Comparison of ENCODE assay signal across 21 cellular contexts in genomic region chr17:9132291-9132690, GRCh38.
DNase-seq lines count a peak whose midpoint lies in the region; ATAC-seq and TF ChIP-seq lines count a peak whose summit lies in the region.
"Had no signal": no experiment of that assay in that cellular context is flagged by ENCODE, and none has a peak within 500 bp of the region (broad histone marks: within the 10 kb centered on the region; RNA-seq: fewer than 3 reads in every experiment).

No MANE protein-coding gene starts in this region.

- no peaks in the 10 kb centered on the region for H3K9me3 ChIP-seq in HEK293 (ENCODE audit: control insufficient read depth, insufficient read depth, low read depth, low read length)
- H3K9me3 ChIP-seq: BLaER1 treated with 17β-estradiol and CSF1 and Interleukin-3, amounts not matched to agents 10 nM and 100 nM had no signal

- H3K4me3 Mint-ChIP-seq in WTC11 (no peak overlapping the region), nephron progenitor cell (no peak overlapping the region)
- H3K4me3 Mint-ChIP-seq: B cell; CD14-positive monocyte; CD4-positive, alpha-beta T cell; CD8-positive, alpha-beta memory T cell; GM23338; H9; HFFc6 had no signal

- in situ Hi-C loops in GM13977 (cut with MboI; ENCODE audit: low pct_unique_long_range_greater_than_20kb, low sequenced_read_pairs, unreplicated experiment): no loop called here

- no peak for TF ChIP-seq CTCF in HEK293 (tag by site-specific recombination; IDR thresholded peaks at IDR 0.05)
- TF ChIP-seq CTCF in WTC11 (IDR thresholded peaks at IDR 0.05): no peak
- TF ChIP-seq CTCF in nephron progenitor cell (IDR thresholded peaks at IDR 0.05): no peak
- TF ChIP-seq CTCF in GM13977 (IDR thresholded peaks at IDR 0.05; ENCODE audit: extremely low read depth, insufficient read depth, missing control alignments): no peak

- POLR2A ChIA-PET in HEK293 (lab: Yijun Ruan, JAX): no interaction called here
- POLR2A ChIA-PET in WTC11 (lab: Charles Lee): no interaction called here

- no peaks in the 10 kb centered on the region for H3K36me3 Mint-ChIP-seq in WTC11
- H3K36me3 Mint-ChIP-seq in nephron progenitor cell (ENCODE audit: low read depth): no peaks in the 10 kb centered on the region
- H3K36me3 Mint-ChIP-seq: CD14-positive monocyte; CD8-positive, alpha-beta memory T cell had no signal

- no peak for ATAC-seq in WTC11
- ATAC-seq: GM12878, GM23338, HCT116 had no signal

- H3K4me3 ChIP-seq in HEK293 (ENCODE audit: low read depth, low read length): no peak overlapping the region
- H3K4me3 ChIP-seq: BLaER1 treated with 17β-estradiol and CSF1 and Interleukin-3, amounts not matched to agents 10 nM and 100 nM; GM12878; GM23338 had no signal

- H3K27ac Mint-ChIP-seq in WTC11: peak overlapping the region; percentile 6; the same call in 1 of the 2 replicates
- H3K27ac Mint-ChIP-seq in nephron progenitor cell: peak overlapping the region; percentile 2
- H3K27ac Mint-ChIP-seq: B cell; CD14-positive monocyte; CD4-positive, alpha-beta T cell; GM23338; H9; HFFc6 had no signal

- DNase-seq in WTC11 (ENCODE audit: low spot score) (no peak), nephron progenitor cell (no peak), GM13977 (ENCODE audit: low spot score) (no peak), NCI-H524 treated with DMSO at 0.1 percent for 48 hours (lab: John Stamatoyannopoulos, UW) (no peak)
- no peak for DNase-seq in stimulated activated CD4-positive, alpha-beta T cell treated with anti-CD3 and anti-CD28 coated beads, Interleukin-4, amount 100 ng/mL, for 24 hours
- DNase-seq: CD4-positive, alpha-beta T cell; CD8-positive, alpha-beta memory T cell; DMS 273 treated with DMSO at 0.1 percent for 48 hours; DMS79; EL; GDM1; H9; HFFc6 had no signal

- H3K4me1 ChIP-seq in HEK293 (ENCODE audit: control insufficient read depth, insufficient read depth, low read length): peaks cover 5% of the 10 kb centered on the region; the same call in 1 of the 2 replicates
- H3K4me1 ChIP-seq: BLaER1 treated with 17β-estradiol and CSF1 and Interleukin-3, amounts not matched to agents 10 nM and 100 nM had no signal

- no peak overlapping the region for H3K27ac ChIP-seq in HEK293 (ENCODE audit: extremely low read depth, low read depth, low read length)
- H3K27ac ChIP-seq: 22Rv1; BLaER1 treated with 17β-estradiol and CSF1 and Interleukin-3, amounts not matched to agents 10 nM and 100 nM had no signal

- CTCF ChIA-PET in HEK293 (lab: Yijun Ruan, JAX): no interaction called here
- CTCF ChIA-PET in WTC11 (lab: Charles Lee): interaction anchor here (0.6 kb wide), 1 partner anchor 83 kb away, joined by 3 read pairs; no protein-coding TSS in a partner anchor

- H3K4me1 Mint-ChIP-seq in WTC11: 0 out of 2 replicates have a peak, but pooled peaks cover 3% of the 10 kb centered on the region
- H3K4me1 Mint-ChIP-seq in nephron progenitor cell: peaks cover 11% of the 10 kb centered on the region
- H3K4me1 Mint-ChIP-seq: B cell; CD14-positive monocyte; CD8-positive, alpha-beta memory T cell; GM23338 had no signal

- H3K36me3 ChIP-seq in HEK293 (ENCODE audit: control insufficient read depth in 2 of 2, insufficient read depth in 1 of 2, low read length in 2 of 2): peaks cover 0 to 2% of the 10 kb centered on the region in 2 experiments; a peak in 1 of 3 replicates
- H3K36me3 ChIP-seq: BLaER1 treated with 17β-estradiol and CSF1 and Interleukin-3, amounts not matched to agents 10 nM and 100 nM had no signal

- H3K9me3 Mint-ChIP-seq in WTC11: no peaks in the 10 kb centered on the region
- no peaks in the 10 kb centered on the region for H3K9me3 Mint-ChIP-seq in nephron progenitor cell
- H3K9me3 Mint-ChIP-seq: CD4-positive, alpha-beta T cell; CD8-positive, alpha-beta memory T cell; GM23338; H9 had no signal

- no peaks in the 10 kb centered on the region for H3K27me3 Mint-ChIP-seq in WTC11 (ENCODE audit: low read depth)
- peaks cover 6% of the 10 kb centered on the region for H3K27me3 Mint-ChIP-seq in nephron progenitor cell (ENCODE audit: low read depth, poor library complexity)

TF ChIP-seq in HEK293, 187 proteins besides CTCF, POLR2A, EP300 and RAD21:
- TF ChIP-seq SETDB1 (IDR thresholded peaks at IDR 0.05; ENCODE audit: insufficient read length, low read length) (no peak), ZFP3 (tag by site-specific recombination; IDR thresholded peaks at IDR 0.05; ENCODE audit: low read depth) (peak; percentile 61; the same call in 1 of the 2 replicates), ZNF335 (tag by site-specific recombination; conservative IDR thresholded peaks at IDR 0.05) (no peak)

TF ChIP-seq in WTC11, 78 proteins besides CTCF, POLR2A, EP300 and RAD21:
- TF ChIP-seq TEAD4 (CRISPR knock-in tag; IDR thresholded peaks at IDR 0.05): no peak
- no peak for TF ChIP-seq ESRRA (CRISPR knock-in tag; IDR thresholded peaks at IDR 0.05; ENCODE audit: borderline replicate concordance)
- TF ChIP-seq E2F1 (CRISPR knock-in tag; IDR thresholded peaks at IDR 0.05): no peak
- TF ChIP-seq NR1H2 (CRISPR knock-in tag; IDR thresholded peaks at IDR 0.05): no peak
- TF ChIP-seq TEAD1 (CRISPR knock-in tag; IDR thresholded peaks at IDR 0.05): no peak
- no peak for TF ChIP-seq AFF4 (CRISPR knock-in tag; IDR thresholded peaks at IDR 0.05; ENCODE audit: borderline replicate concordance)
- TF ChIP-seq MXD4 (CRISPR knock-in tag; IDR thresholded peaks at IDR 0.05; ENCODE audit: borderline replicate concordance): no peak
- no peak for TF ChIP-seq FOXJ3 (CRISPR knock-in tag; IDR thresholded peaks at IDR 0.05; ENCODE audit: borderline replicate concordance)
